ENCODE assay signal across 8 cellular contexts in the genomic region with DNA sequence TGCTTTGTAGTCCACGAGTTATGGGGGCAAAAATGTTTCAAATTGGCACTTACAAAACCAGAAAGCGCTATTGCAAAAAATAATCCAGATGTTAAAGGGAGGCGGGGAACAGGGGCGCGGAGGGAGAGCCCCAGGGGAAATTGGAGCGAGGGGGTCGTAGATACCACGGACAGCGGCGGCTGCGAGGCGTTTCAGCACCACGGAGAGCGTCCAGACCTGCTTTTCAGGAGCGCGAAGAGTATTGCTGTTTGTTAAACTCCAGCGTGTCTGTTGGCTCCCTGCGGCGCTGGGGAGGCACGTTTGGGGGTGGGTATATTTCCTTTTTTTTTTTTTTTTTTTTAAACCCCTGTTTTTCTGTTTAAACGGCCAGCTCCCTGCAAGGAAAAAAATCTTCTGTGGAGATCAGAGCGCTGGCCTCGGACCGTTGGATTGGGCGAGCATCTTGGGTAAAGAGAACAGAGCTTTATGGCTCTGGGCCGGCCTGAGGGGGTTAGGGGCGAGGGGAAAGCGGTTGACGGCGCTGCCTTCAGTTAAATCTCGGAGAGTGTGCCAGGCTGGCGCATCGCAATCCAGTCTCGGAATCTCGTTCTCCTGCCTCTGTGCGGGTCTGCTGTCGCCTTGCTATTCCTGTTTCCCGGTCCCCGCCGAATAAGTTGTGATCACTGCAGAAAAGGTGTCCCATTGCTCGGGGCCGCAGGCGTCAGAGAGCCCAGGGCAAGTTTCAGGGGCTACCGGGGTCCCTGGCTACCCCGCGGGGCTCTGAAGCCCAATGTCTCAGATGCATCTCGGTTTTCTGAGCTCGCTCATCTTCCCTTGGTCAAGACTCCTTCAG. TPM values are rescaled to one million over a fixed set of nuclear protein-coding genes. Genes with fewer than 3 reads are reported as not detected.
DNase-seq lines count a peak whose midpoint lies in the region; ATAC-seq and TF ChIP-seq lines count a peak whose summit lies in the region.

Gene GLRA1, minus strand, starts transcription at position 288 of the 832 bp plus-strand sequence. CDS start 302 bp downstream, outside the sequence.

- peak within 1 kb of the TSS; percentile 25; the same call in 1 of the 2 replicates for H3K4me3 ChIP-seq in BE2C (ENCODE audit: low read depth, low read length)
- peak within 1 kb of the TSS; percentile 45 for H3K4me3 ChIP-seq in HUES48 (ENCODE audit: low read depth, low read length)
- H3K4me3 ChIP-seq in right lobe of liver: no peak within 1 kb of the TSS

- intact Hi-C loops in right lobe of liver (cut with DNase I): no loop called here

- ATAC-seq in right lobe of liver (peak; percentile 57 to 82 (median 64)), GM19397 (IDR thresholded peaks at IDR 0.05; ENCODE audit: unreplicated experiment) (no peak), GM19324 (IDR thresholded peaks at IDR 0.05; ENCODE audit: low FRiP score, unreplicated experiment) (no peak)
- no peak for ATAC-seq in stimulated activated naive B cell treated with anti-CD40 and anti-IgM and Interleukin-4, amounts not matched to agents 10 μg/mL and 1 μg/mL and 100 μg/mL, for 72 hours (replicated peaks)

- no peak for TF ChIP-seq CTCF in BE2C (IDR thresholded peaks at IDR 0.05; ENCODE audit: low read depth, low read length)
- TF ChIP-seq CTCF in right lobe of liver (IDR thresholded peaks at IDR 0.05): no peak

- WGBS in right lobe of liver (ENCODE audit: insufficient coverage, low coverage, low lambda C conversion rate, missing lambda C conversion rate): 9% methylated on average over 31 of the region's 48 CpGs

- no peaks in the 10 kb centered on the region for H3K36me3 ChIP-seq in BE2C
- H3K36me3 ChIP-seq in HUES48 (ENCODE audit: control insufficient read depth, insufficient read depth, low read length): no peaks in the 10 kb centered on the region
- no peaks in the 10 kb centered on the region for H3K36me3 ChIP-seq in right lobe of liver

- H3K9ac ChIP-seq in HUES48 (ENCODE audit: low read depth, low read length): no peak within 1 kb of the TSS

- no peak within 1 kb of the TSS for H3K27ac ChIP-seq in HUES48 (ENCODE audit: low read depth, low read length)
- H3K27ac ChIP-seq in right lobe of liver: no peak within 1 kb of the TSS

- H3K9me3 ChIP-seq in BE2C (no peaks in the 10 kb centered on the region), HUES48 (ENCODE audit: control insufficient read depth, insufficient read depth, low read length) (no peaks in the 10 kb centered on the region), right lobe of liver (no peaks in the 10 kb centered on the region)

- peaks cover 4% of the 10 kb centered on the region in 2 donors for H3K36me3 Mint-ChIP-seq in stimulated activated naive B cell treated with anti-CD40 and anti-IgM and Interleukin-4, amounts not matched to agents 10 μg/mL and 1 μg/mL and 100 μg/mL, for 72 hours

- H3K4me1 ChIP-seq in BE2C: no peaks in the 10 kb centered on the region
- no peaks in the 10 kb centered on the region for H3K4me1 ChIP-seq in HUES48 (ENCODE audit: control insufficient read depth, insufficient read depth, low read length)
- no peaks in the 10 kb centered on the region for H3K4me1 ChIP-seq in right lobe of liver

- H3K27ac Mint-ChIP-seq in stimulated activated naive B cell treated with anti-CD40 and anti-IgM and Interleukin-4, amounts not matched to agents 10 μg/mL and 1 μg/mL and 100 μg/mL, for 72 hours: peak within 1 kb of the TSS; percentile 25

- H3K27me3 Mint-ChIP-seq in stimulated activated naive B cell treated with anti-CD40 and anti-IgM and Interleukin-4, amounts not matched to agents 10 μg/mL and 1 μg/mL and 100 μg/mL, for 72 hours: peaks cover 48 to 64% of the 10 kb centered on the region in 2 donors

- TF ChIP-seq POLR2A in right lobe of liver (IDR thresholded peaks at IDR 0.05): no peak

- H3K4me1 Mint-ChIP-seq in stimulated activated naive B cell treated with anti-CD40 and anti-IgM and Interleukin-4, amounts not matched to agents 10 μg/mL and 1 μg/mL and 100 μg/mL, for 72 hours: peaks cover 0 to 2% of the 10 kb centered on the region in 2 donors

- H3K27me3 ChIP-seq in BE2C: peaks cover 32% of the 10 kb centered on the region
- H3K27me3 ChIP-seq in HUES48 (ENCODE audit: control insufficient read depth, insufficient read depth, low read length): peaks cover 62% of the 10 kb centered on the region
- no peaks in the 10 kb centered on the region for H3K27me3 ChIP-seq in right lobe of liver

- DNase-seq in BE2C (peak; percentile 9), UCSD-AML1 (lab: John Stamatoyannopoulos, UW; ENCODE audit: unreplicated experiment) (peak; percentile 36), dermis blood vessel endothelial cell (peak; percentile 67), right lobe of liver (peak in 2 of 3 donors; percentile 45 to 62)
- DNase-seq in stimulated activated naive B cell treated with anti-CD40 and anti-IgM and Interleukin-4, amounts not matched to agents 10 μg/mL and 1 μg/mL and 100 μg/mL, for 72 hours: no peak

- no peak within 1 kb of the TSS for H3K4me3 Mint-ChIP-seq in stimulated activated naive B cell treated with anti-CD40 and anti-IgM and Interleukin-4, amounts not matched to agents 10 μg/mL and 1 μg/mL and 100 μg/mL, for 72 hours

- H3K9me3 Mint-ChIP-seq in stimulated activated naive B cell treated with anti-CD40 and anti-IgM and Interleukin-4, amounts not matched to agents 10 μg/mL and 1 μg/mL and 100 μg/mL, for 72 hours: peaks cover 4% of the 10 kb centered on the region in 2 donors

RNA-seq across cellular contexts. Expression of gene GLRA1, which starts in this region (rescaled TPM):
- polyA plus RNA-seq in BE2C (2012; ENCODE audit: insufficient read depth, insufficient read length, low read depth): 0.28 TPM
- total RNA-seq in dermis blood vessel endothelial cell (not detected in 2 replicates), right lobe of liver (not detected)

Comparison
In these comparisons a context has a peak if more than half of its experiments do, and no peak if none do; other contexts are left out.
1. Peak in DNase-seq in dermis blood vessel endothelial cell; RNA of the gene not detected or under 1 TPM.
2. Peak in DNase-seq and ATAC-seq in right lobe of liver; RNA of the gene not detected or under 1 TPM.
3. H3K4me3 ChIP-seq: peak in BE2C (single experiment) and HUES48 (single experiment); none in right lobe of liver (0 of 3).